ENCODE assay signal across 26 cellular contexts in the genomic region with DNA sequence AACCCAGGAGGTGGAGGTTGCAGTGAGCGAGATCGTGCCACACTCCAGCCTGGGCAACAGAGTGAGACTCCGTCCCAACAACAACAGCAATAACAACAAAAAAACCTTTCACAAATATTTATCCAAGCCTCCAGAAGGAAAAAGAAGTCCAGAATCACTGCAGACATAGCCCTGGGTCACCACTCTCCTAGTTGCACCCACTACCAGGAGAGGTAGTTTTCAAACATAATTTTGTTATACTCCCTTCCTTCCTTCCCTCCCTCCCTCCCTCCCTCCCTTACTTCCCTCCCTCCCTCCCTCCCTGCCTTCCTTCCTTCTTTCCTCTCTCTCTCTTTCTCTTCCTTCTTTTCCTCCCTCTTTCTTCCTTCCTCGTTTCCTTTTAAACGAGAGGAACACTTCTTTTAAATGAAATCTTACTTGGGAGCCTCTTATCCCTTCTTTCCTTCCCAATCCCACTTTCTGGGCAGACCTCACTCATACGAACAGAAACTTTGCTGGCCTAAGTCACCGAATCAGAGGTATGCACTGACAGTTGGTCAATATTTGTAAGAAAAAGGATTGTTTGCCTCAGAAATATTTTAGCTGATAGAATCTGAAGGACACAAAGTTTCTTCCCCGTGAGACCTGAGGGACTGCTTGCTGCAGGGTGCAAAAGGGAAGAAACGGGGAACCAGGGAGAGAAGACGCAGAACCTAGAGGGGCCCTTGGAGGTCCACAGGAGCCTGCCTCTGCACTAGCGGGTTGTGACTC.
DNase-seq lines count a peak whose midpoint lies in the region; ATAC-seq, FAIRE-seq and TF ChIP-seq lines count a peak whose summit lies in the region.
"Had no signal": no experiment of that assay in that cellular context is flagged by ENCODE, and none has a peak within 500 bp of the region (broad histone marks: within the 10 kb centered on the region; RNA-seq: fewer than 3 reads in every experiment).

No MANE protein-coding gene starts in this region.

- H3K27me3 Mint-ChIP-seq in MCF 10A (ENCODE audit: insufficient read depth, unreplicated experiment) = no peaks in the 10 kb centered on the region
- H3K27me3 Mint-ChIP-seq in Caco-2 (ENCODE audit: insufficient read depth, unreplicated experiment) = no peaks in the 10 kb centered on the region
- H3K27me3 Mint-ChIP-seq in progenitor cell of endocrine pancreas = no peaks in the 10 kb centered on the region

- H3K27ac ChIP-seq in breast epithelium (peak overlapping the region; percentile 73 to 76), K562 (ENCODE audit: extremely low read depth, low read depth, low read length) (no peak overlapping the region), right cardiac atrium (ENCODE audit: low read length) (no peak overlapping the region)
- H3K27ac ChIP-seq: BLaER1 treated with 17β-estradiol and CSF1 and Interleukin-3, amounts not matched to agents 10 nM and 100 nM; GM23248 had no signal

- H2AFZ ChIP-seq in K562 (ENCODE audit: low read depth, low read length) = peak overlapping the region; percentile 50; the same call in 1 of the 2 replicates
- H2AFZ ChIP-seq: GM23248 had no signal

- CTCF ChIA-PET in MCF 10A (lab: Yijun Ruan, JAX) (no interaction called here), Caco-2 (lab: Charles Lee) (no interaction called here), K562 (lab: Yijun Ruan, JAX; ENCODE audit: low intra/inter-chr PET ratio) (no interaction called here)

- intact Hi-C loops in breast epithelium (cut with DNase I; ENCODE audit: low total_unique reads) (no loop called here), MCF 10A (cut with micrococcal nuclease) (no loop called here), Caco-2 (cut with micrococcal nuclease; ENCODE audit: unreplicated experiment) (no loop called here), K562 (cut with micrococcal nuclease) (no loop called here), right cardiac atrium (cut with DNase I) (no loop called here)

- H4K20me1 ChIP-seq in K562 (replicated peaks; ENCODE audit: control insufficient read depth, insufficient read depth, low read length) = no peaks in the 10 kb centered on the region
- H4K20me1 ChIP-seq: BLaER1 treated with 17β-estradiol and CSF1 and Interleukin-3, amounts not matched to agents 10 nM and 100 nM had no signal

- no peak for FAIRE-seq in K562 (lab: Jason Lieb, UNC)
- FAIRE-seq: A549, G401.6, GM12892, GM19239, H54 had no signal

- no TSS peak for BruUV-seq in MCF 10A (replicated peaks; lab: Mats Ljungman, UMichigan)
- BruUV-seq in Caco-2 (replicated peaks; lab: Mats Ljungman, UMichigan) = no TSS peak
- BruUV-seq in K562 (replicated peaks; lab: Mats Ljungman, UMichigan) = no TSS peak

- no peak overlapping the region for H3K4me2 ChIP-seq in K562 (ENCODE audit: insufficient read depth, low read length)
- H3K4me2 ChIP-seq: A549; BLaER1 treated with 17β-estradiol and CSF1 and Interleukin-3, amounts not matched to agents 10 nM and 100 nM had no signal

- POLR2A ChIA-PET in MCF 10A (lab: Yijun Ruan, JAX) = no interaction called here
- POLR2A ChIA-PET in Caco-2 (lab: Charles Lee) = no interaction called here
- POLR2A ChIA-PET in K562 (lab: Yijun Ruan, JAX) = interaction anchor here (1.0 to 1.1 kb wide), 2 partner anchors 11 to 14 kb away, joined by 3 read pairs; no protein-coding TSS in a partner anchor

- no peaks in the 10 kb centered on the region for H3K79me2 ChIP-seq in K562 (ENCODE audit: control insufficient read depth, insufficient read depth, low read length)

- no peaks in the 10 kb centered on the region for H3K27me3 ChIP-seq in breast epithelium
- H3K27me3 ChIP-seq in Caco-2 (replicated peaks; ENCODE audit: control insufficient read depth, insufficient read depth, low read length) = no peaks in the 10 kb centered on the region
- H3K27me3 ChIP-seq in K562 (ENCODE audit: control insufficient read depth in 2 of 2, insufficient read depth in 2 of 2, low read length in 2 of 2) = no peaks in the 10 kb centered on the region
- H3K27me3 ChIP-seq in right cardiac atrium (ENCODE audit: control insufficient read depth, insufficient read depth) = no peaks in the 10 kb centered on the region
- H3K27me3 ChIP-seq: BE2C; BLaER1 treated with 17β-estradiol and CSF1 and Interleukin-3, amounts not matched to agents 10 nM and 100 nM had no signal

- no peak overlapping the region for H3K4me3 Mint-ChIP-seq in MCF 10A (ENCODE audit: unreplicated experiment)
- no peak overlapping the region for H3K4me3 Mint-ChIP-seq in Caco-2 (ENCODE audit: unreplicated experiment)
- no peak overlapping the region for H3K4me3 Mint-ChIP-seq in progenitor cell of endocrine pancreas (ENCODE audit: low read depth)
- H3K4me3 Mint-ChIP-seq: CD14-positive monocyte; CD4-positive, alpha-beta T cell; CD8-positive, alpha-beta memory T cell; HFFc6 had no signal

- 22% methylated on average over 4 of the region's 11 CpGs for WGBS in K562 (ENCODE audit: insufficient coverage, low coverage, missing lambda C conversion rate)
- 77% methylated on average over 11 of the region's 11 CpGs for WGBS in right cardiac atrium

- no peak for TF ChIP-seq POLR2A in breast epithelium (IDR thresholded peaks at IDR 0.05)
- no peak for TF ChIP-seq POLR2A in K562 (conservative IDR thresholded peaks at IDR 0.05)

- no peak for DNase-seq in breast epithelium (ENCODE audit: low spot score in 2 of 2)
- no peak for DNase-seq in MCF 10A (ENCODE audit: unreplicated experiment)
- no peak for DNase-seq in Caco-2
- DNase-seq in K562 (ENCODE audit: extremely low read depth in 1 of 4, low spot score in 3 of 4) = no peak
- no peak for DNase-seq in progenitor cell of endocrine pancreas (ENCODE audit: low spot score, unreplicated experiment)
- DNase-seq in right cardiac atrium = no peak
- DNase-seq: 8988T; ACHN; AML-193; BE2C; CD4-positive, alpha-beta T cell; CD8-positive, alpha-beta memory T cell; COR-L47; DMS153; DND-41; GM23248; HFFc6 had no signal

- in situ Hi-C loops in K562 (cut with MboI) = no loop called here

- no peak for TF ChIP-seq CTCF in breast epithelium (IDR thresholded peaks at IDR 0.05)
- no peak for TF ChIP-seq CTCF in MCF 10A (IDR thresholded peaks at IDR 0.05; ENCODE audit: unreplicated experiment)
- no peak for TF ChIP-seq CTCF in Caco-2 (IDR thresholded peaks at IDR 0.05; ENCODE audit: insufficient read depth in 1 of 2, low read depth in 1 of 2, low read length in 1 of 2, severe bottlenecking in 1 of 2, unreplicated experiment in 1 of 2)
- no peak for TF ChIP-seq CTCF in K562 (IDR thresholded peaks at IDR 0.05 in 2 of 3, conservative IDR thresholded peaks at IDR 0.05 in 1 of 3; ENCODE audit: insufficient read depth in 2 of 3, low read depth in 1 of 3, low read length in 3 of 3)
- no peak for TF ChIP-seq CTCF in progenitor cell of endocrine pancreas (IDR thresholded peaks at IDR 0.05; ENCODE audit: unreplicated experiment)

- no peak for TF ChIP-seq EP300 in K562 (IDR thresholded peaks at IDR 0.05; ENCODE audit: low read length)

- H3K36me3 Mint-ChIP-seq in MCF 10A (ENCODE audit: insufficient read depth, unreplicated experiment) (no peaks in the 10 kb centered on the region), Caco-2 (ENCODE audit: insufficient read depth, unreplicated experiment) (no peaks in the 10 kb centered on the region), progenitor cell of endocrine pancreas (ENCODE audit: insufficient read depth) (peaks cover under 1% of the 10 kb centered on the region)
- H3K36me3 Mint-ChIP-seq: CD14-positive monocyte had no signal

- H3K4me1 Mint-ChIP-seq in MCF 10A (ENCODE audit: insufficient read depth, unreplicated experiment) = no peaks in the 10 kb centered on the region
- H3K4me1 Mint-ChIP-seq in Caco-2 (ENCODE audit: low read depth, unreplicated experiment) = no peaks in the 10 kb centered on the region
- peaks cover 30% of the 10 kb centered on the region for H3K4me1 Mint-ChIP-seq in progenitor cell of endocrine pancreas (ENCODE audit: low read depth)
- H3K4me1 Mint-ChIP-seq: CD14-positive monocyte; CD8-positive, alpha-beta memory T cell had no signal

- ATAC-seq in K562 = no peak
- no peak for ATAC-seq in HG03354 (IDR thresholded peaks at IDR 0.05; ENCODE audit: poor library complexity, severe bottlenecking, unreplicated experiment)
- ATAC-seq in right cardiac atrium = no peak
- ATAC-seq: A549 had no signal

- TF ChIP-seq RAD21 in K562 (CRISPR knock-in tag; conservative IDR thresholded peaks at IDR 0.05 in 1 of 2, IDR thresholded peaks at IDR 0.05 in 1 of 2) = no peak

- H3K27ac Mint-ChIP-seq in MCF 10A (ENCODE audit: low read depth, unreplicated experiment) (no peak overlapping the region), Caco-2 (ENCODE audit: unreplicated experiment) (peak overlapping the region; percentile 28), progenitor cell of endocrine pancreas (peak overlapping the region; percentile 91)
- H3K27ac Mint-ChIP-seq: CD4-positive, alpha-beta T cell; CD8-positive, alpha-beta memory T cell; HFFc6 had no signal

- no peak overlapping the region for H3K9ac ChIP-seq in K562 (ENCODE audit: insufficient read depth in 1 of 2, low read depth in 2 of 2, low read length in 2 of 2)
- H3K9ac ChIP-seq: BLaER1 treated with 17β-estradiol and CSF1 and Interleukin-3, amounts not matched to agents 10 nM and 100 nM; GM23248 had no signal

- no peaks in the 10 kb centered on the region for H3K36me3 ChIP-seq in breast epithelium
- H3K36me3 ChIP-seq in Caco-2 (ENCODE audit: control insufficient read depth, insufficient read depth, low read length) = no peaks in the 10 kb centered on the region
- no peaks in the 10 kb centered on the region for H3K36me3 ChIP-seq in K562 (ENCODE audit: control insufficient read depth, insufficient read depth, low read length)
- H3K36me3 ChIP-seq: BE2C; BLaER1 treated with 17β-estradiol and CSF1 and Interleukin-3, amounts not matched to agents 10 nM and 100 nM; HAP-1 had no signal

- H3K9me3 ChIP-seq in breast epithelium (no peaks in the 10 kb centered on the region), Caco-2 (no peaks in the 10 kb centered on the region), K562 (replicated peaks; ENCODE audit: control insufficient read depth, insufficient read depth, low read depth, low read length) (no peaks in the 10 kb centered on the region), right cardiac atrium (ENCODE audit: control insufficient read depth, low read length) (no peaks in the 10 kb centered on the region)
- H3K9me3 ChIP-seq: A549, BE2C, HAP-1 had no signal

- H3K4me1 ChIP-seq in breast epithelium (no peaks in the 10 kb centered on the region), Caco-2 (no peaks in the 10 kb centered on the region), K562 (replicated peaks in 1 of 2; ENCODE audit: control insufficient read depth in 2 of 2, insufficient read depth in 2 of 2, low read length in 2 of 2) (no peaks in the 10 kb centered on the region), right cardiac atrium (ENCODE audit: control insufficient read depth, insufficient read depth, low read length) (no peaks in the 10 kb centered on the region)
- H3K4me1 ChIP-seq: A549, BE2C, HAP-1 had no signal

- H3K4me3 ChIP-seq in breast epithelium (no peak overlapping the region), Caco-2 (ENCODE audit: low read depth, low read length) (no peak overlapping the region), K562 (no peak overlapping the region), right cardiac atrium (ENCODE audit: low read length) (no peak overlapping the region)
- H3K4me3 ChIP-seq: A549; BLaER1 treated with 17β-estradiol and CSF1 and Interleukin-3, amounts not matched to agents 10 nM and 100 nM; GM23248; HAP-1 had no signal

- no peaks in the 10 kb centered on the region for H3K9me1 ChIP-seq in K562 (ENCODE audit: control insufficient read depth, insufficient read depth, low read length)

- H3K9me3 Mint-ChIP-seq in MCF 10A (ENCODE audit: unreplicated experiment) (no peaks in the 10 kb centered on the region), Caco-2 (ENCODE audit: unreplicated experiment) (no peaks in the 10 kb centered on the region), progenitor cell of endocrine pancreas (ENCODE audit: low read depth) (peaks cover 3% of the 10 kb centered on the region)
- H3K9me3 Mint-ChIP-seq: CD4-positive, alpha-beta T cell had no signal

Comparison
In these comparisons a context has a peak if more than half of its experiments do, and no peak if none do; other contexts are left out.
1. H3K27ac ChIP-seq: peak in breast epithelium (2 of 2); none in K562 (single experiment) and right cardiac atrium (single experiment).